ENCODE assay signal across 8 cellular contexts in genomic region chr19:7903244-7904073, GRCh38. TPM values are rescaled to one million over a fixed set of nuclear protein-coding genes. Genes with fewer than 3 reads are reported as not detected.
DNase-seq lines count a peak whose midpoint lies in the region; ATAC-seq and TF ChIP-seq lines count a peak whose summit lies in the region.

Gene MAP2K7 (plus strand): TSS chr19:7903877. CDS start chr19:7903945, 68 bp downstream.

- peak; percentile 93 for TF ChIP-seq POLR2A in GM18951 (IDR thresholded peaks at IDR 0.05; ENCODE audit: extremely low read depth, insufficient read depth, insufficient read length)

- ATAC-seq in HG03196 (IDR thresholded peaks at IDR 0.05; ENCODE audit: unreplicated experiment) (peak; percentile 77), WTC11 (peak; percentile 87)

- H3K27me3 Mint-ChIP-seq in WTC11 (ENCODE audit: low read depth) = peaks cover 13% of the 10 kb centered on the region

- in situ Hi-C loops in GM18951 (cut with MboI; ENCODE audit: low sequenced_read_pairs, unreplicated experiment) = no loop called here

- peak within 1 kb of the TSS; percentile 24 for H2AFZ ChIP-seq in smooth muscle cell (ENCODE audit: low read depth)

- peaks cover 20% of the 10 kb centered on the region for H3K4me1 Mint-ChIP-seq in WTC11

- H3K9me3 ChIP-seq in smooth muscle cell (replicated peaks; ENCODE audit: low read depth) = no peaks in the 10 kb centered on the region

- peak; percentile 52 for TF ChIP-seq CTCF in AG09319 (IDR thresholded peaks at IDR 0.05; ENCODE audit: low read depth, low read length)
- no peak for TF ChIP-seq CTCF in WTC11 (IDR thresholded peaks at IDR 0.05)
- peak; percentile 28 for TF ChIP-seq CTCF in cardiac fibroblast (IDR thresholded peaks at IDR 0.05; ENCODE audit: low read depth, low read length)
- TF ChIP-seq CTCF in smooth muscle cell (IDR thresholded peaks at IDR 0.05; ENCODE audit: borderline replicate concordance, insufficient read depth, poor library complexity, severe bottlenecking) = peak; percentile 17

- H3K9ac ChIP-seq in smooth muscle cell (ENCODE audit: low read depth) = peak within 1 kb of the TSS; percentile 90

- peaks cover 14% of the 10 kb centered on the region for H3K4me1 ChIP-seq in smooth muscle cell (ENCODE audit: low read depth)

- peak within 1 kb of the TSS; percentile 97 for H3K27ac Mint-ChIP-seq in WTC11

- peak within 1 kb of the TSS; percentile 66 for H3K27ac ChIP-seq in smooth muscle cell (ENCODE audit: low read depth)

- no peaks in the 10 kb centered on the region for H3F3A ChIP-seq in smooth muscle cell (ENCODE audit: low read depth)

- peak within 1 kb of the TSS; percentile 92 to 93 for H3K4me3 ChIP-seq in cardiac fibroblast (replicated peaks in 1 of 2; ENCODE audit: low read depth in 2 of 2, low read length in 2 of 2)
- peak within 1 kb of the TSS; percentile 86 for H3K4me3 ChIP-seq in smooth muscle cell

- WGBS in smooth muscle cell (ENCODE audit: low lambda C conversion rate) = under 1% methylated on average over 67 of the region's 89 CpGs

- H3K79me2 ChIP-seq in smooth muscle cell (ENCODE audit: low read depth) = peaks cover 43% of the 10 kb centered on the region

- H4K20me1 ChIP-seq in smooth muscle cell (ENCODE audit: low read depth) = peaks cover 44% of the 10 kb centered on the region

- H3K4me3 Mint-ChIP-seq in WTC11 = peak within 1 kb of the TSS; percentile 90

- peak; percentile 98 for DNase-seq in AG09319 (ENCODE audit: extremely low read depth, low read depth)
- DNase-seq in NCI-H226 = peak; percentile 94
- peak; percentile 100 for DNase-seq in WTC11 (ENCODE audit: low spot score)
- DNase-seq in cardiac fibroblast (ENCODE audit: low read depth in 2 of 2) = peak; percentile 99
- peak; percentile 96 for DNase-seq in iPS-NIHi7 (ENCODE audit: extremely low spot score)
- DNase-seq in smooth muscle cell (lab: John Stamatoyannopoulos, UW; ENCODE audit: unreplicated experiment) = peak; percentile 100

- H3K9me3 Mint-ChIP-seq in WTC11 = no peaks in the 10 kb centered on the region

- H3K36me3 ChIP-seq in smooth muscle cell (ENCODE audit: low read depth) = no peaks in the 10 kb centered on the region

- CTCF ChIA-PET in WTC11 (lab: Charles Lee) = interaction anchor here (0.5 to 5.0 kb wide), 29 partner anchors 8 to 804 kb away, joined by 3 to 70 read pairs (median 5); partner anchors contain the start of genes LRRC8E, SNAPC2, TIMM44 and TRAPPC5

- peak within 1 kb of the TSS; percentile 99 for H3K4me2 ChIP-seq in smooth muscle cell

- no peaks in the 10 kb centered on the region for H3K36me3 Mint-ChIP-seq in WTC11

- no peaks in the 10 kb centered on the region for H3K27me3 ChIP-seq in smooth muscle cell (ENCODE audit: low read depth)

- POLR2A ChIA-PET in WTC11 (lab: Charles Lee) = interaction anchor here (0.5 to 1.8 kb wide), 10 partner anchors 12 to 335 kb away, joined by 3 to 10 read pairs (median 4); partner anchors contain the start of gene LRRC8E

TF ChIP-seq in WTC11, 78 proteins besides CTCF, POLR2A, EP300 and RAD21 (continues in another document):
- TF ChIP-seq E2F1 (CRISPR knock-in tag; IDR thresholded peaks at IDR 0.05) (peak; percentile 73), ERG (CRISPR knock-in tag; IDR thresholded peaks at IDR 0.05) (no peak), TEAD1 (CRISPR knock-in tag; IDR thresholded peaks at IDR 0.05) (peak; percentile 96), MAX (CRISPR knock-in tag; IDR thresholded peaks at IDR 0.05) (peak; percentile 99), ATF6 (CRISPR knock-in tag; IDR thresholded peaks at IDR 0.05) (no peak), ZBTB43 (CRISPR knock-in tag; IDR thresholded peaks at IDR 0.05) (no peak), FOXP4 (CRISPR knock-in tag; IDR thresholded peaks at IDR 0.05) (peak; percentile 92; the same call in 1 of the 2 replicates), ESRRA (CRISPR knock-in tag; IDR thresholded peaks at IDR 0.05; ENCODE audit: borderline replicate concordance) (peak; percentile 96), ZMAT4 (CRISPR knock-in tag; IDR thresholded peaks at IDR 0.05) (no peak)

RNA-seq across cellular contexts. Expression of gene MAP2K7, which starts in this region (rescaled TPM):
- 39.4 to 46.9 TPM (median 46.3 TPM) in 3 replicates for total RNA-seq in WTC11 (2021)
- 6.7 and 8.2 TPM in 2 replicates for total RNA-seq in smooth muscle cell
- 9.2 and 13.1 TPM in 2 replicates for polyA plus RNA-seq in smooth muscle cell

Comparison
In these comparisons a context has a peak if more than half of its experiments do, and no peak if none do; other contexts are left out.
1. Peak in every context shown above with its lines: DNase-seq, ATAC-seq, H3K4me3 ChIP-seq and H3K27ac ChIP-seq.